In genomic region chr17:68101075-68101991, GRCh38 we compare ENCODE assay signal across 1 cellular context.
TF ChIP-seq lines count a peak whose summit lies in the region.

No MANE protein-coding gene starts in this region.

TF ChIP-seq in HepG2, 621 proteins besides CTCF, POLR2A, EP300 and RAD21 (continued from another document and continues in another):
- TF ChIP-seq ZNF891 (CRISPR knock-in tag; IDR thresholded peaks at IDR 0.05) (peak; percentile 95), ZNF572 (CRISPR knock-in tag; IDR thresholded peaks at IDR 0.05) (no peak), MEIS1 (CRISPR knock-in tag; IDR thresholded peaks at IDR 0.05; ENCODE audit: borderline replicate concordance) (peak; percentile 92; the same call in 1 of the 2 replicates), ZNF784 (CRISPR knock-in tag; IDR thresholded peaks at IDR 0.05; ENCODE audit: borderline replicate concordance) (peak; percentile 99), ZNF318 (CRISPR knock-in tag; IDR thresholded peaks at IDR 0.05) (peak; percentile 82; the same call in 1 of the 2 replicates), ARNT2 (CRISPR knock-in tag; IDR thresholded peaks at IDR 0.05; ENCODE audit: low read depth) (peak; percentile 99), FOXM1 (CRISPR knock-in tag; IDR thresholded peaks at IDR 0.05) (peak; percentile 94), ZNF414 (CRISPR knock-in tag; IDR thresholded peaks at IDR 0.05) (peak; percentile 98), SRF (IDR thresholded peaks at IDR 0.05; ENCODE audit: low read depth, low read length) (no peak), ZNF101 (CRISPR knock-in tag; IDR thresholded peaks at IDR 0.05; ENCODE audit: borderline replicate concordance, low read depth) (0 out of 2 replicates have a peak, but pooled peaks have one; percentile 44), EEA1 (CRISPR knock-in tag; IDR thresholded peaks at IDR 0.05; ENCODE audit: borderline replicate concordance) (peak; percentile 98; the same call in 1 of the 2 replicates), ZNF44 (CRISPR knock-in tag; IDR thresholded peaks at IDR 0.05) (no peak; the same call in 1 of the 2 replicates), ZNF207 (IDR thresholded peaks at IDR 0.05; ENCODE audit: borderline replicate concordance) (no peak), NCOR1 (IDR thresholded peaks at IDR 0.05; ENCODE audit: borderline replicate concordance, low read length) (no peak), ZSCAN9 (CRISPR knock-in tag; IDR thresholded peaks at IDR 0.05; ENCODE audit: borderline replicate concordance) (peak; percentile 83; the same call in 1 of the 2 replicates), SKI (IDR thresholded peaks at IDR 0.05; ENCODE audit: partially characterized antibody) (peak; percentile 83), ZNF788 (CRISPR knock-in tag; IDR thresholded peaks at IDR 0.05; ENCODE audit: borderline replicate concordance) (peak; percentile 97), HNRNPL (IDR thresholded peaks at IDR 0.05; ENCODE audit: low read depth, low read length) (peak; percentile 7; the same call in 1 of the 2 replicates), REXO4 (CRISPR knock-in tag; IDR thresholded peaks at IDR 0.05; ENCODE audit: borderline replicate concordance) (peak; percentile 92; the same call in 1 of the 2 replicates), CBFB (CRISPR knock-in tag; IDR thresholded peaks at IDR 0.05) (peak; percentile 88; the same call in 1 of the 2 replicates), CREB1 (IDR thresholded peaks at IDR 0.05) (peak; percentile 73), CREB1 (CRISPR knock-in tag; IDR thresholded peaks at IDR 0.05) (0 out of 2 replicates have a peak, but pooled peaks have one; percentile 20), MED1 (CRISPR knock-in tag; IDR thresholded peaks at IDR 0.05) (peak; percentile 90), ZNF296 (CRISPR knock-in tag; conservative IDR thresholded peaks at IDR 0.05) (peak; percentile 90), ESRRA (CRISPR knock-in tag; IDR thresholded peaks at IDR 0.05; ENCODE audit: low read depth) (peak; percentile 86), GATAD2A (CRISPR knock-in tag; IDR thresholded peaks at IDR 0.05) (peak; percentile 80), ZNF709 (CRISPR knock-in tag; IDR thresholded peaks at IDR 0.05) (peak; percentile 98; the same call in 1 of the 2 replicates), NR2F2 (IDR thresholded peaks at IDR 0.05; ENCODE audit: borderline replicate concordance, low read depth) (peak; percentile 15; the same call in 1 of the 2 replicates), POLR2G (IDR thresholded peaks at IDR 0.05; ENCODE audit: low read depth, low read length) (peak; percentile 83), ZEB1 (IDR thresholded peaks at IDR 0.05; ENCODE audit: insufficient replicate concordance, low read depth) (no peak), MXI1 (IDR thresholded peaks at IDR 0.05; ENCODE audit: borderline replicate concordance, low read depth, low read length) (peak; percentile 62; the same call in 1 of the 3 replicates)
- TF ChIP-seq, protein P1, sequence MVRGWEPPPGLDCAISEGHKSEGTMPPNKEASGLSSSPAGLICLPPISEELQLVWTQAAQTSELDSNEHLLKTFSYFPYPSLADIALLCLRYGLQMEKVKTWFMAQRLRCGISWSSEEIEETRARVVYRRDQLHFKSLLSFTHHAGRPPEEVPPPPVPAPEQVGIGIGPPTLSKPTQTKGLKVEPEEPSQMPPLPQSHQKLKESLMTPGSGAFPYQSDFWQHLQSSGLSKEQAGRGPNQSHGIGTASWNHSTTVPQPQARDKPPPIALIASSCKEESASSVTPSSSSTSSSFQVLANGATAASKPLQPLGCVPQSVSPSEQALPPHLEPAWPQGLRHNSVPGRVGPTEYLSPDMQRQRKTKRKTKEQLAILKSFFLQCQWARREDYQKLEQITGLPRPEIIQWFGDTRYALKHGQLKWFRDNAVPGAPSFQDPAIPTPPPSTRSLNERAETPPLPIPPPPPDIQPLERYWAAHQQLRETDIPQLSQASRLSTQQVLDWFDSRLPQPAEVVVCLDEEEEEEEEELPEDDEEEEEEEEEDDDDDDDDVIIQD (CRISPR knock-in tag; IDR thresholded peaks at IDR 0.05; ENCODE audit: low read depth) = peak; percentile 49; the same call in 1 of the 2 replicates
- TF ChIP-seq, protein P2, sequence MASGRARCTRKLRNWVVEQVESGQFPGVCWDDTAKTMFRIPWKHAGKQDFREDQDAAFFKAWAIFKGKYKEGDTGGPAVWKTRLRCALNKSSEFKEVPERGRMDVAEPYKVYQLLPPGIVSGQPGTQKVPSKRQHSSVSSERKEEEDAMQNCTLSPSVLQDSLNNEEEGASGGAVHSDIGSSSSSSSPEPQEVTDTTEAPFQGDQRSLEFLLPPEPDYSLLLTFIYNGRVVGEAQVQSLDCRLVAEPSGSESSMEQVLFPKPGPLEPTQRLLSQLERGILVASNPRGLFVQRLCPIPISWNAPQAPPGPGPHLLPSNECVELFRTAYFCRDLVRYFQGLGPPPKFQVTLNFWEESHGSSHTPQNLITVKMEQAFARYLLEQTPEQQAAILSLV (CRISPR knock-in tag; IDR thresholded peaks at IDR 0.05; ENCODE audit: borderline replicate concordance) = peak; percentile 97
- TF ChIP-seq, protein P3, sequence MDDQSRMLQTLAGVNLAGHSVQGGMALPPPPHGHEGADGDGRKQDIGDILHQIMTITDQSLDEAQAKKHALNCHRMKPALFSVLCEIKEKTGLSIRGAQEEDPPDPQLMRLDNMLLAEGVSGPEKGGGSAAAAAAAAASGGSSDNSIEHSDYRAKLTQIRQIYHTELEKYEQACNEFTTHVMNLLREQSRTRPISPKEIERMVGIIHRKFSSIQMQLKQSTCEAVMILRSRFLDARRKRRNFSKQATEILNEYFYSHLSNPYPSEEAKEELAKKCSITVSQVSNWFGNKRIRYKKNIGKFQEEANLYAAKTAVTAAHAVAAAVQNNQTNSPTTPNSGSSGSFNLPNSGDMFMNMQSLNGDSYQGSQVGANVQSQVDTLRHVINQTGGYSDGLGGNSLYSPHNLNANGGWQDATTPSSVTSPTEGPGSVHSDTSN (CRISPR knock-in tag; IDR thresholded peaks at IDR 0.05; ENCODE audit: borderline replicate concordance) = peak; percentile 63; the same call in 1 of the 2 replicates
- TF ChIP-seq, protein P4, sequence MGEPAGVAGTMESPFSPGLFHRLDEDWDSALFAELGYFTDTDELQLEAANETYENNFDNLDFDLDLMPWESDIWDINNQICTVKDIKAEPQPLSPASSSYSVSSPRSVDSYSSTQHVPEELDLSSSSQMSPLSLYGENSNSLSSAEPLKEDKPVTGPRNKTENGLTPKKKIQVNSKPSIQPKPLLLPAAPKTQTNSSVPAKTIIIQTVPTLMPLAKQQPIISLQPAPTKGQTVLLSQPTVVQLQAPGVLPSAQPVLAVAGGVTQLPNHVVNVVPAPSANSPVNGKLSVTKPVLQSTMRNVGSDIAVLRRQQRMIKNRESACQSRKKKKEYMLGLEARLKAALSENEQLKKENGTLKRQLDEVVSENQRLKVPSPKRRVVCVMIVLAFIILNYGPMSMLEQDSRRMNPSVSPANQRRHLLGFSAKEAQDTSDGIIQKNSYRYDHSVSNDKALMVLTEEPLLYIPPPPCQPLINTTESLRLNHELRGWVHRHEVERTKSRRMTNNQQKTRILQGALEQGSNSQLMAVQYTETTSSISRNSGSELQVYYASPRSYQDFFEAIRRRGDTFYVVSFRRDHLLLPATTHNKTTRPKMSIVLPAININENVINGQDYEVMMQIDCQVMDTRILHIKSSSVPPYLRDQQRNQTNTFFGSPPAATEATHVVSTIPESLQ (CRISPR knock-in tag; conservative IDR thresholded peaks at IDR 0.05) = no peak
- TF ChIP-seq, protein P5, sequence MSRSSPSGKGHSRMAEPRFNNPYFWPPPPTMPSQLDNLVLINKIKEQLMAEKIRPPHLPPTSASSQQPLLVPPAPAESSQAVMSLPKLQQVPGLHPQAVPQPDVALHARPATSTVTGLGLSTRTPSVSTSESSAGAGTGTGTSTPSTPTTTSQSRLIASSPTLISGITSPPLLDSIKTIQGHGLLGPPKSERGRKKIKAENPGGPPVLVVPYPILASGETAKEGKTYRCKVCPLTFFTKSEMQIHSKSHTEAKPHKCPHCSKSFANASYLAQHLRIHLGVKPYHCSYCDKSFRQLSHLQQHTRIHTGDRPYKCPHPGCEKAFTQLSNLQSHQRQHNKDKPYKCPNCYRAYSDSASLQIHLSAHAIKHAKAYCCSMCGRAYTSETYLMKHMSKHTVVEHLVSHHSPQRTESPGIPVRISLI (CRISPR knock-in tag; IDR thresholded peaks at IDR 0.05; ENCODE audit: borderline replicate concordance) = peak; percentile 71; the same call in 1 of the 2 replicates
